Comparison of ENCODE assay signal across 1 cellular context in the genomic region with DNA sequence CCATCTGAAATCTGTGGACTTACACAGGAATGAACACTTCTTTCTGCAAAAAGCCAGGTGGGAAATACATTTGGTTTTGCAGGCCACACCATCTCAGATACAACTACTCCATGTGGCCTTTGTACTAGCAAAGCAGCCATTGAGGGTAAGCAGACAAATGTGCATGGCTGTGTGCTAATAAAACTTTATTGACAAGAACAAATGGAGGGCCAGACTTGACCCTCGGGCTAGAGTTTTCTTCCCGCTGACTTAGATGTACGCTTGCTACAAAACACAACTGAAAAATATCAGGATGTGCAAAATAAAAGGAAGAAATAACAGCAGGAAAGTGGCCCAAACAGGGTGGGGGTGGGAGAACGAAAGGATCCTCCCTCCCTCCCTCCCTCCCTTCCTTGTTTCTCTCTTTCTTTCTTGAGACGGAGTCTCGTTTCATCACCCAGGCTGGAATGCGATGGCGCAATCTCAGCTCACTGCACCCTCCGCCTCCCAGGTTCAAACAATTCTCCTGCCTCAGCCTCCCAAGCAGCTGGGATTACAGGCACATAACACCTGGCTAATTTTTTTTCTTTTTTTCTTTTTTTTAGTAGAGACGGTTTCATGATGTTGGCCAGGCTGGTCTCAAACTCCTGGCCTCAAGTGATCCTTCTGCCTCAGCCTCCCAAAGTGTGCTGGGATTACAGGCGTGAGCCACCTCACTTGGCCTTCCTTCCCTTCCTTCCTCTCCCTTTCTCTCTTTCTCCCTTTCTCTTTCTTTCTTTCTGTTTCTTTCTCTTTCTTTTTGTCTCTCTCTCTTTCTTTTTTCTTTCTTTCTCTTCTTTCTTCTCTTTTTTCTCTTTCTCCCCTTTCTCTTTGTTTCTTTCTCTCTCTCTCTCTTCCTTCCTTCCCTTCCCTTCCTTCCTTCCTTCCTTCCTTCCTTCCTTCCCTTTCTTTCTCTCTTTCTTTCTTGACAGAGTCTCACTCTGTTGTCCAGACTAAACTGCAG.
TF ChIP-seq lines count a peak whose summit lies in the region.

No MANE protein-coding gene starts in this region.

TF ChIP-seq in GM12878, 131 proteins besides CTCF, POLR2A, EP300 and RAD21:
- TF ChIP-seq SRF (IDR thresholded peaks at IDR 0.05; ENCODE audit: low read depth in 2 of 2, low read length in 2 of 2) (no peak), POU2F2 (IDR thresholded peaks at IDR 0.05; ENCODE audit: borderline replicate concordance, low read depth, low read length) (no peak), TCF12 (IDR thresholded peaks at IDR 0.05; ENCODE audit: low read depth, low read length) (no peak)
- TF ChIP-seq, protein P1, sequence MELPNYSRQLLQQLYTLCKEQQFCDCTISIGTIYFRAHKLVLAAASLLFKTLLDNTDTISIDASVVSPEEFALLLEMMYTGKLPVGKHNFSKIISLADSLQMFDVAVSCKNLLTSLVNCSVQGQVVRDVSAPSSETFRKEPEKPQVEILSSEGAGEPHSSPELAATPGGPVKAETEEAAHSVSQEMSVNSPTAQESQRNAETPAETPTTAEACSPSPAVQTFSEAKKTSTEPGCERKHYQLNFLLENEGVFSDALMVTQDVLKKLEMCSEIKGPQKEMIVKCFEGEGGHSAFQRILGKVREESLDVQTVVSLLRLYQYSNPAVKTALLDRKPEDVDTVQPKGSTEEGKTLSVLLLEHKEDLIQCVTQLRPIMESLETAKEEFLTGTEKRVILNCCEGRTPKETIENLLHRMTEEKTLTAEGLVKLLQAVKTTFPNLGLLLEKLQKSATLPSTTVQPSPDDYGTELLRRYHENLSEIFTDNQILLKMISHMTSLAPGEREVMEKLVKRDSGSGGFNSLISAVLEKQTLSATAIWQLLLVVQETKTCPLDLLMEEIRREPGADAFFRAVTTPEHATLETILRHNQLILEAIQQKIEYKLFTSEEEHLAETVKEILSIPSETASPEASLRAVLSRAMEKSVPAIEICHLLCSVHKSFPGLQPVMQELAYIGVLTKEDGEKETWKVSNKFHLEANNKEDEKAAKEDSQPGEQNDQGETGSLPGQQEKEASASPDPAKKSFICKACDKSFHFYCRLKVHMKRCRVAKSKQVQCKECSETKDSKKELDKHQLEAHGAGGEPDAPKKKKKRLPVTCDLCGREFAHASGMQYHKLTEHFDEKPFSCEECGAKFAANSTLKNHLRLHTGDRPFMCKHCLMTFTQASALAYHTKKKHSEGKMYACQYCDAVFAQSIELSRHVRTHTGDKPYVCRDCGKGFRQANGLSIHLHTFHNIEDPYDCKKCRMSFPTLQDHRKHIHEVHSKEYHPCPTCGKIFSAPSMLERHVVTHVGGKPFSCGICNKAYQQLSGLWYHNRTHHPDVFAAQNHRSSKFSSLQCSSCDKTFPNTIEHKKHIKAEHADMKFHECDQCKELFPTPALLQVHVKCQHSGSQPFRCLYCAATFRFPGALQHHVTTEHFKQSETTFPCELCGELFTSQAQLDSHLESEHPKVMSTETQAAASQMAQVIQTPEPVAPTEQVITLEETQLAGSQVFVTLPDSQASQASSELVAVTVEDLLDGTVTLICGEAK (IDR thresholded peaks at IDR 0.05; ENCODE audit: borderline replicate concordance), result peak; percentile 77
TF ChIP-seq in GM12878: peak in this region for 1.
